ENCODE assay signal across 8 cellular contexts in the genomic region with DNA sequence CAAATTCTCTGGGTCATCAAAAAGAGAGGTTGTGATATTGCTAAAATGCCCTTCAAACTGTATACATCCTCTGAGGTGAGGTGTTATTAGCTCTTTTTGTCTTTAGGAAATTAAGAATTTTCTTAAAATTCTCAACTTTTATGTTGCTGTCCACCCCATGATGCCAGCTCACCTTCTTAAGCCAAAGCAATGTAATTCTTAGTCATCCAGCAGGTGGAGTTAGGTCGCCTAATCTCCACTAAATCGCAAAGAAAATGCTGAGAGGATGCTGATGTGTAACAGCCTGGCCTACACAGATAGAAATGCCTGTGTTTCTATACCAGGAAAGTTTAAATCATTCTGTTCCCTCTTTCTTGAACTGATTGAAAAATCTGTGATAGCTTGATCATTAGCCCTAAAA.
DNase-seq lines count a peak whose midpoint lies in the region; ATAC-seq and TF ChIP-seq lines count a peak whose summit lies in the region.

No MANE protein-coding gene starts in this region.

- H2BK12ac ChIP-seq in neuronal stem cell (ENCODE audit: low read length): no peak overlapping the region

- no peaks in the 10 kb centered on the region for H3K9me2 ChIP-seq in DOHH2 (replicated peaks; ENCODE audit: control insufficient read depth, low read length)

- H2BK5ac ChIP-seq in neuronal stem cell (ENCODE audit: low read length): no peak overlapping the region

- whole genome bisulfite sequencing in neuronal stem cell (ENCODE audit: extremely low coverage in 2 of 2, insufficient read length in 2 of 2, insufficient replicate concordance in 1 of 2), 2 donors: no CpG with 5 or more reads among the region's 2 CpGs

- no peak overlapping the region for H3K23ac ChIP-seq in neuronal stem cell (ENCODE audit: low read depth, low read length, poor library complexity)

- H4K8ac ChIP-seq in neuronal stem cell (ENCODE audit: low read depth, low read length): no peak overlapping the region

- H3K4me3 ChIP-seq in DOHH2 (ENCODE audit: low read length): no peak overlapping the region
- H3K4me3 ChIP-seq in neuronal stem cell (ENCODE audit: low read length in 2 of 2): no peak overlapping the region

- H3K79me2 ChIP-seq in DOHH2 (ENCODE audit: control insufficient read depth, low read length): no peaks in the 10 kb centered on the region

- H3K14ac ChIP-seq in neuronal stem cell (ENCODE audit: low read length): no peak overlapping the region

- H3K4ac ChIP-seq in neuronal stem cell (ENCODE audit: low read length): no peak overlapping the region

- no peaks in the 10 kb centered on the region for H4K20me1 ChIP-seq in DOHH2 (ENCODE audit: control insufficient read depth, insufficient read depth, low read depth, low read length)

- H3K9ac ChIP-seq in neuronal stem cell (ENCODE audit: low read depth, low read length, poor library complexity): no peak overlapping the region

- H2AK5ac ChIP-seq in neuronal stem cell (ENCODE audit: low read depth, low read length): no peak overlapping the region

- DNase-seq in NCI-H748 treated with DMSO at 0.1 percent for 48 hours (lab: John Stamatoyannopoulos, UW): peak; percentile 68
- DNase-seq in effector memory CD8-positive, alpha-beta T cell: no peak
- DNase-seq in neuronal stem cell (ENCODE audit: low spot score): peak; percentile 21
- DNase-seq in UCSD-AML1 (lab: John Stamatoyannopoulos, UW; ENCODE audit: unreplicated experiment): no peak
- no peak for DNase-seq in activated CD8-positive, alpha-beta memory T cell treated with anti-CD3 and anti-CD28 coated beads, Interleukin-2, amount 50 U/mL, for 4 hours

- H3K9me3 ChIP-seq in DOHH2 (ENCODE audit: control insufficient read depth, insufficient read depth, low read length): no peaks in the 10 kb centered on the region
- no peaks in the 10 kb centered on the region for H3K9me3 ChIP-seq in neuronal stem cell (replicated peaks in 1 of 2; ENCODE audit: control insufficient read depth in 2 of 2, insufficient read depth in 1 of 2, low read depth in 1 of 2, low read length in 2 of 2)

- H3K27ac ChIP-seq in DOHH2 (ENCODE audit: low read depth, low read length): no peak overlapping the region
- no peak overlapping the region for H3K27ac ChIP-seq in neuronal stem cell (replicated peaks; ENCODE audit: low read length)

- H3F3A ChIP-seq in DOHH2 (ENCODE audit: control insufficient read depth, insufficient read depth): no peaks in the 10 kb centered on the region

- ATAC-seq in GM19463 (IDR thresholded peaks at IDR 0.05; ENCODE audit: unreplicated experiment) (peak; percentile 89), HG03520 (IDR thresholded peaks at IDR 0.05; ENCODE audit: unreplicated experiment) (peak; percentile 89)
- ATAC-seq in effector memory CD8-positive, alpha-beta T cell (replicated peaks): peak; percentile 47

- no peak overlapping the region for H4K91ac ChIP-seq in neuronal stem cell (ENCODE audit: low read depth, low read length, poor library complexity)

- no peak overlapping the region for H3K4me3 Mint-ChIP-seq in effector memory CD8-positive, alpha-beta T cell

- no peak overlapping the region for H3K18ac ChIP-seq in neuronal stem cell (ENCODE audit: low read length)

- H3K4me1 Mint-ChIP-seq in effector memory CD8-positive, alpha-beta T cell (ENCODE audit: low read depth in 2 of 2): no peaks in the 10 kb centered on the region

- no peaks in the 10 kb centered on the region for H3K4me1 ChIP-seq in DOHH2 (ENCODE audit: control insufficient read depth, low read length)
- H3K4me1 ChIP-seq in neuronal stem cell (ENCODE audit: control insufficient read depth in 2 of 2, insufficient read depth in 1 of 2, low read depth in 1 of 2, low read length in 2 of 2): no peaks in the 10 kb centered on the region

- H3K36me3 Mint-ChIP-seq in effector memory CD8-positive, alpha-beta T cell (ENCODE audit: insufficient read depth): no peaks in the 10 kb centered on the region

- H3K27ac Mint-ChIP-seq in effector memory CD8-positive, alpha-beta T cell: no peak overlapping the region

- H2BK15ac ChIP-seq in neuronal stem cell (ENCODE audit: low read length): no peak overlapping the region

- H2BK120ac ChIP-seq in neuronal stem cell (ENCODE audit: low read depth, low read length): no peak overlapping the region

- H2AFZ ChIP-seq in neuronal stem cell (ENCODE audit: low read length): peak overlapping the region; percentile 78

- no peaks in the 10 kb centered on the region for H3K27me3 Mint-ChIP-seq in effector memory CD8-positive, alpha-beta T cell

- no peaks in the 10 kb centered on the region for H3K79me1 ChIP-seq in neuronal stem cell (ENCODE audit: low read depth, low read length)

- H3K4me2 ChIP-seq in DOHH2 (ENCODE audit: low read length) (no peak overlapping the region), neuronal stem cell (ENCODE audit: insufficient read depth, low read length, poor library complexity, severe bottlenecking) (no peak overlapping the region)

- no peaks in the 10 kb centered on the region for H3K36me3 ChIP-seq in DOHH2 (ENCODE audit: control insufficient read depth, low read length)
- H3K36me3 ChIP-seq in neuronal stem cell (replicated peaks in 1 of 2; ENCODE audit: control insufficient read depth in 2 of 2, insufficient read depth in 2 of 2, low read length in 2 of 2): no peaks in the 10 kb centered on the region

- no peaks in the 10 kb centered on the region for H3K27me3 ChIP-seq in DOHH2 (ENCODE audit: control insufficient read depth, low read length)
- no peaks in the 10 kb centered on the region for H3K27me3 ChIP-seq in neuronal stem cell (ENCODE audit: control insufficient read depth in 3 of 3, insufficient read depth in 3 of 3, low read depth in 1 of 3, low read length in 3 of 3)

- no peaks in the 10 kb centered on the region for H3K9me3 Mint-ChIP-seq in effector memory CD8-positive, alpha-beta T cell

- TF ChIP-seq CTCF in DOHH2 (IDR thresholded peaks at IDR 0.05; ENCODE audit: low read depth, low read length, poor library complexity, severe bottlenecking): peak; percentile 53

Comparison
In these comparisons a context has a peak if more than half of its experiments do, and no peak if none do; other contexts are left out.
1. DNase-seq: peak in NCI-H748 treated with DMSO at 0.1 percent for 48 hours (single experiment) and neuronal stem cell (single experiment); none in effector memory CD8-positive, alpha-beta T cell (0 of 3), UCSD-AML1 (single experiment) and activated CD8-positive, alpha-beta memory T cell treated with anti-CD3 and anti-CD28 coated beads, Interleukin-2, amount 50 U/mL, for 4 hours (single experiment).
2. Peak in every context shown above with its lines, with median percentiles within 50 percentile points of each other: ATAC-seq.